Comparison of ENCODE assay signal across 8 cellular contexts in genomic region chr1:84298688-84299535, GRCh38. TPM values are rescaled to one million over a fixed set of nuclear protein-coding genes. Genes with fewer than 3 reads are reported as not detected.
DNase-seq lines count a peak whose midpoint lies in the region; ATAC-seq, FAIRE-seq and TF ChIP-seq lines count a peak whose summit lies in the region.

No MANE protein-coding gene starts in this region.

- peak overlapping the region; percentile 93 for H3K27ac ChIP-seq in VCaP
- no peak overlapping the region for H3K27ac ChIP-seq in HepG2 (ENCODE audit: extremely low read length, insufficient read depth, low read length)

- DNase-seq in NCI-H2196 (lab: John Stamatoyannopoulos, UW; ENCODE audit: unreplicated experiment) (peak; percentile 26), NCI-H2196 treated with DMSO at 0.1 percent for 48 hours (lab: John Stamatoyannopoulos, UW; ENCODE audit: unreplicated experiment) (no peak), HEK293T (ENCODE audit: extremely low spot score) (peak; percentile 64), M059J (ENCODE audit: low read depth) (peak; percentile 58), HepG2 (ENCODE audit: low spot score) (no peak)
- DNase-seq in stimulated activated CD4-positive, alpha-beta T cell treated with anti-CD3 and anti-CD28 coated beads, Interleukin-4, amount 100 ng/mL, for 48 hours (ENCODE audit: low read depth in 2 of 2): peak; percentile 7 to 17

- intact Hi-C loops in dendritic cell treated with granulocyte-macrophage colony-stimulating factor and Interleukin-4, amounts not matched to agents 40 ng/mL and 50 ng/mL, for 4 days (cut with micrococcal nuclease): loop anchor here (10.0 kb wide), 1 partner anchor 396 kb away; the partner anchor contains the start of gene SSX2IP
- intact Hi-C loops in HepG2 (cut with micrococcal nuclease; ENCODE audit: unreplicated experiment): no loop called here

- H3K27me3 ChIP-seq in HepG2 (ENCODE audit: control insufficient read depth in 1 of 2, insufficient read depth in 2 of 2, low read length in 2 of 2): peaks cover 0 to 23% of the 10 kb centered on the region in 2 experiments; a peak in 2 of 5 replicates

- TF ChIP-seq CTCF in VCaP (conservative IDR thresholded peaks at IDR 0.05) (no peak; the same call in 1 of the 2 replicates), HepG2 (CRISPR knock-in tag; IDR thresholded peaks at IDR 0.05) (no peak)

- peak overlapping the region; percentile 93 for H3K4me3 Mint-ChIP-seq in dendritic cell treated with granulocyte-macrophage colony-stimulating factor and Interleukin-4, amounts not matched to agents 40 ng/mL and 50 ng/mL, for 4 days

- WGBS in HepG2 (ENCODE audit: low lambda C conversion rate): 23% methylated on average over 15 of the region's 50 CpGs

- H3K36me3 Mint-ChIP-seq in dendritic cell treated with granulocyte-macrophage colony-stimulating factor and Interleukin-4, amounts not matched to agents 40 ng/mL and 50 ng/mL, for 4 days (ENCODE audit: low read depth): peaks cover 16% of the 10 kb centered on the region

- no peaks in the 10 kb centered on the region for H3K27me3 Mint-ChIP-seq in dendritic cell treated with granulocyte-macrophage colony-stimulating factor and Interleukin-4, amounts not matched to agents 40 ng/mL and 50 ng/mL, for 4 days

- BruUV-seq in HepG2 (replicated peaks; lab: Mats Ljungman, UMichigan): no TSS peak

- FAIRE-seq in HepG2 (lab: Jason Lieb, UNC): no peak

- H3K9ac ChIP-seq in HepG2 (ENCODE audit: insufficient read depth, low read depth, low read length): peak overlapping the region; percentile 51; the same call in 1 of the 2 replicates

- peak overlapping the region; percentile 65 to 88 (median 85) for H3K4me3 ChIP-seq in HepG2 (replicated peaks in 1 of 3; ENCODE audit: insufficient read depth in 1 of 3, low read depth in 2 of 3, low read length in 3 of 3)

- H3K27ac Mint-ChIP-seq in dendritic cell treated with granulocyte-macrophage colony-stimulating factor and Interleukin-4, amounts not matched to agents 40 ng/mL and 50 ng/mL, for 4 days: peak overlapping the region; percentile 89

- H4K20me1 ChIP-seq in HepG2 (ENCODE audit: insufficient read depth, low read length): no peaks in the 10 kb centered on the region

- H2AFZ ChIP-seq in HepG2 (ENCODE audit: low read length): no peak overlapping the region

- no peak for TF ChIP-seq POLR2A in HepG2 (IDR thresholded peaks at IDR 0.05; ENCODE audit: insufficient read depth in 1 of 2, low read depth in 2 of 2, low read length in 2 of 2)

- ATAC-seq in HepG2: peak; percentile 89

- CTCF ChIA-PET in HEK293T (lab: Yijun Ruan, JAX) (interaction anchor here (0.9 kb wide), 1 partner anchor 483 kb away, joined by 3 read pairs; no protein-coding TSS in a partner anchor), HepG2 (lab: Yijun Ruan, JAX; ENCODE audit: low intra/inter-chr PET ratio, low total read pairs) (no interaction called here)

- peak overlapping the region; percentile 93 for H3K4me2 ChIP-seq in HepG2 (ENCODE audit: low read depth, low read length)

- peaks cover 24% of the 10 kb centered on the region for H3K4me1 Mint-ChIP-seq in dendritic cell treated with granulocyte-macrophage colony-stimulating factor and Interleukin-4, amounts not matched to agents 40 ng/mL and 50 ng/mL, for 4 days (ENCODE audit: low read depth)

- peaks cover 15% of the 10 kb centered on the region for H3K9me3 Mint-ChIP-seq in dendritic cell treated with granulocyte-macrophage colony-stimulating factor and Interleukin-4, amounts not matched to agents 40 ng/mL and 50 ng/mL, for 4 days

- POLR2A ChIA-PET in HEK293T (lab: Yijun Ruan, JAX) (interaction anchor here (0.7 to 1.8 kb wide), 6 partner anchors 9 to 155 kb away, joined by 3 to 7 read pairs (median 4); partner anchors contain the start of gene PRKACB), HepG2 (lab: Yijun Ruan, JAX) (no interaction called here)

- H3K79me2 ChIP-seq in HepG2 (ENCODE audit: insufficient read depth, low read length): no peaks in the 10 kb centered on the region

- TF ChIP-seq EP300 in HepG2 (IDR thresholded peaks at IDR 0.05; ENCODE audit: low read depth in 2 of 2, low read length in 2 of 2) (no peak), HepG2 (CRISPR knock-in tag; IDR thresholded peaks at IDR 0.05; ENCODE audit: borderline replicate concordance) (no peak)

- no peaks in the 10 kb centered on the region for H3K36me3 ChIP-seq in HepG2 (replicated peaks in 1 of 2; ENCODE audit: control insufficient read depth in 1 of 2, insufficient read depth in 2 of 2, low read length in 2 of 2)

- peaks cover 6% of the 10 kb centered on the region; the same call in 1 of the 2 replicates for H3K4me1 ChIP-seq in HepG2 (ENCODE audit: insufficient read depth, low read length)

- no peak for TF ChIP-seq RAD21 in HepG2 (CRISPR knock-in tag; IDR thresholded peaks at IDR 0.05)

- no peaks in the 10 kb centered on the region for H3K9me3 ChIP-seq in HepG2 (ENCODE audit: low read length)

- in situ Hi-C loops in HepG2 (cut with HindIII; ENCODE audit: extremely low pct_ligation_motif_present, low pct_unique_long_range_greater_than_20kb): no loop called here

TF ChIP-seq in HEK293T, 16 proteins besides CTCF, POLR2A, EP300 and RAD21:
- TF ChIP-seq TARDBP (IDR thresholded peaks at IDR 0.05): 0 out of 2 replicates have a peak, but pooled peaks have one; percentile 80
- TF ChIP-seq ZNF384 (IDR thresholded peaks at IDR 0.05): no peak
- TF ChIP-seq L3MBTL2 (conservative IDR thresholded peaks at IDR 0.05): peak; percentile 88

TF ChIP-seq in HepG2, 621 proteins besides CTCF, POLR2A, EP300 and RAD21 (continues in another document):
- TF ChIP-seq NFKB2 (CRISPR knock-in tag; IDR thresholded peaks at IDR 0.05; ENCODE audit: borderline replicate concordance) (0 out of 2 replicates have a peak, but pooled peaks have one; percentile 27), DNMT3B (CRISPR knock-in tag; conservative IDR thresholded peaks at IDR 0.05) (0 out of 2 replicates have a peak, but pooled peaks have one; percentile 31), MNT (IDR thresholded peaks at IDR 0.05) (no peak), ZNF780A (CRISPR knock-in tag; IDR thresholded peaks at IDR 0.05) (no peak), ZNF33A (CRISPR knock-in tag; IDR thresholded peaks at IDR 0.05; ENCODE audit: borderline replicate concordance) (no peak), E2F2 (CRISPR knock-in tag; IDR thresholded peaks at IDR 0.05; ENCODE audit: borderline replicate concordance) (no peak), LBX2 (CRISPR knock-in tag; IDR thresholded peaks at IDR 0.05; ENCODE audit: borderline replicate concordance) (no peak), TGIF2 (CRISPR knock-in tag; IDR thresholded peaks at IDR 0.05) (peak; percentile 43; the same call in 1 of the 2 replicates), GABPB1 (CRISPR knock-in tag; IDR thresholded peaks at IDR 0.05) (peak; percentile 65), ZFP62 (CRISPR knock-in tag; IDR thresholded peaks at IDR 0.05) (no peak)

RNA-seq across cellular contexts. Expression of gene SAMD13, which starts 2.6 kb away (rescaled TPM):
- total RNA-seq in M059J (2014; rRNA removed; shearing (Covaris generic)): 0.20 and 2.3 TPM in 2 replicates
- 0.18 TPM in 2 replicates for total RNA-seq in HepG2 (2016; rRNA removed; fragmentation: Illumina TruSeq; extraction: Trizol)
- not detected in 2 replicates for total RNA-seq in HepG2 (2016; cell fraction: cytosol; rRNA removed; fragmentation: Illumina TruSeq; extraction: Trizol; ENCODE audit: low read depth)
- total RNA-seq in HepG2 (2016; cell fraction: insoluble cytoplasmic fraction; rRNA removed; fragmentation: Illumina TruSeq; extraction: Trizol): 0.28 and 0.41 TPM in 2 replicates
- total RNA-seq in HepG2 (2016; cell fraction: membrane; rRNA removed; fragmentation: Illumina TruSeq; extraction: Trizol): 0.38 and 0.43 TPM in 2 replicates
- total RNA-seq in HepG2 (2016; cell fraction: nucleus; rRNA removed; fragmentation: Illumina TruSeq; extraction: Trizol): not detected in 2 replicates
- polyA plus RNA-seq in HepG2 (2011; rRNA removed): 0.09 TPM in 1 of 2 replicates, not detected in the other
- polyA plus RNA-seq in HepG2 (2011; cell fraction: cytosol; rRNA removed): 0.10 TPM in 1 of 2 replicates, not detected in the other
- not detected in 2 replicates for polyA plus RNA-seq in HepG2 (2011; cell fraction: nucleus; rRNA removed)
- 0.20 and 0.40 TPM in 2 replicates for polyA plus RNA-seq in HepG2 (2012)
- 0.15 and 0.22 TPM in 2 replicates for polyA plus RNA-seq in HepG2 (2016; cell fraction: cytosol; fragmentation: Illumina TruSeq; extraction: Trizol; ENCODE audit: low read depth)
- 0.16 and 0.52 TPM in 2 replicates for polyA plus RNA-seq in HepG2 (2016; cell fraction: insoluble cytoplasmic fraction; fragmentation: Illumina TruSeq; extraction: Trizol; ENCODE audit: low read depth)
- polyA plus RNA-seq in HepG2 (2016; cell fraction: membrane; fragmentation: Illumina TruSeq; extraction: Trizol; ENCODE audit: low read depth): 0.20 and 0.31 TPM in 2 replicates
- not detected in 2 replicates for polyA plus RNA-seq in HepG2 (2016; cell fraction: nucleus; fragmentation: Illumina TruSeq; extraction: Trizol; ENCODE audit: insufficient read depth, low read depth)
- polyA minus RNA-seq in HepG2 (2011; rRNA and poly(A)+ RNA removed; ENCODE audit: low replicate concordance): not detected in 2 replicates
- polyA minus RNA-seq in HepG2 (2011; cell fraction: cytosol; rRNA and poly(A)+ RNA removed): not detected in 2 replicates
- not detected in 2 replicates for polyA minus RNA-seq in HepG2 (2011; cell fraction: nucleus; rRNA and poly(A)+ RNA removed)

Comparison
In these comparisons a context has a peak if more than half of its experiments do, and no peak if none do; other contexts are left out.
1. DNase-seq: peak in NCI-H2196 (single experiment), HEK293T (single experiment), M059J (single experiment) and stimulated activated CD4-positive, alpha-beta T cell treated with anti-CD3 and anti-CD28 coated beads, Interleukin-4, amount 100 ng/mL, for 48 hours (2 of 2); none in NCI-H2196 treated with DMSO at 0.1 percent for 48 hours (single experiment) and HepG2 (single experiment).